1 cellular context compared by ENCODE assay signal in the genomic region with DNA sequence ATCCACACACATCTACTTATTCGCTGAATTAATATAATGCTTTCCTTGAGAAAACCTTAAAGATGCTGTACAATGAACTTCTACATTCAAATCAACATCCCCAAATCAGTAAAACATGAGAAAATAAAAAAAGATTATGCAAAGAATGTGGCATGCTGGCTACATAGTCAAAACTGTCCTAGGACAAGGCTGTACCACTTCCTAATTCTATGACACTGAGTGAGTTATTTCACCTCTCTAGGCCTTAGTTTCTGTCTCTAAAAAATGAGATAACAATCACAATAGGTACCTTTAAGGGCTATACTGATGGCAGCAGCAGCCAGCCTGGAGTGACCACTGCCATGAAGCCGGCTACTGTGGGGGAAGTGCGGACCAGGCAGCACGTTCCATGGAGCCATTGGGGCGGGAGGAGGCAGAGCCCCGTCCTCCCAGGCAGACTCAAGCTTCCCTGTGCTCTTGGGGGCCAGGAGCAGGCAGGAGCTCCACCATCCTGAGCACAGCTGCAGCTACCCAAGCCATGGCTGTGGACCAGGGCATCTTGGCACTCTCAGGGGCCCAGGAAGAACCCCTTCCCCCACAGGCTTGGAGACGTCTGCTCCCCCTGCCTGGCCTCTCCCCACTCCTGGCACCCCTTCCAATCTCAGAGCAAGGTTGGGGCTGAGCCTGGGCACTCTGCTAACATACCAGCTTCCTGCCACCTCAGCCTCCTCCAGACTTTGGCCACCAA.
TF ChIP-seq lines count a peak whose summit lies in the region.

No MANE protein-coding gene starts in this region.

TF ChIP-seq in GM23338, 12 proteins besides CTCF, POLR2A, EP300 and RAD21:
- TF ChIP-seq ETS1 (IDR thresholded peaks at IDR 0.05): no peak
- TF ChIP-seq NANOG (IDR thresholded peaks at IDR 0.05; ENCODE audit: borderline replicate concordance): no peak
- no peak for TF ChIP-seq EZH2phosphoT487 (IDR thresholded peaks at IDR 0.05; ENCODE audit: unreplicated experiment)
- no peak for TF ChIP-seq STAT1 (IDR thresholded peaks at IDR 0.05; ENCODE audit: unreplicated experiment)
- no peak for TF ChIP-seq ZNF114 (CRISPR knock-in tag; IDR thresholded peaks at IDR 0.05)
- no peak for TF ChIP-seq ZNF331 (CRISPR knock-in tag; IDR thresholded peaks at IDR 0.05; ENCODE audit: low read depth)
- TF ChIP-seq ZNF462 (CRISPR knock-in tag; IDR thresholded peaks at IDR 0.05): no peak
- TF ChIP-seq EZH2 (IDR thresholded peaks at IDR 0.05; ENCODE audit: low read depth, unreplicated experiment): no peak
- no peak for TF ChIP-seq CREB1 (CRISPR knock-in tag; IDR thresholded peaks at IDR 0.05; ENCODE audit: low read depth)
- TF ChIP-seq, protein P1, sequence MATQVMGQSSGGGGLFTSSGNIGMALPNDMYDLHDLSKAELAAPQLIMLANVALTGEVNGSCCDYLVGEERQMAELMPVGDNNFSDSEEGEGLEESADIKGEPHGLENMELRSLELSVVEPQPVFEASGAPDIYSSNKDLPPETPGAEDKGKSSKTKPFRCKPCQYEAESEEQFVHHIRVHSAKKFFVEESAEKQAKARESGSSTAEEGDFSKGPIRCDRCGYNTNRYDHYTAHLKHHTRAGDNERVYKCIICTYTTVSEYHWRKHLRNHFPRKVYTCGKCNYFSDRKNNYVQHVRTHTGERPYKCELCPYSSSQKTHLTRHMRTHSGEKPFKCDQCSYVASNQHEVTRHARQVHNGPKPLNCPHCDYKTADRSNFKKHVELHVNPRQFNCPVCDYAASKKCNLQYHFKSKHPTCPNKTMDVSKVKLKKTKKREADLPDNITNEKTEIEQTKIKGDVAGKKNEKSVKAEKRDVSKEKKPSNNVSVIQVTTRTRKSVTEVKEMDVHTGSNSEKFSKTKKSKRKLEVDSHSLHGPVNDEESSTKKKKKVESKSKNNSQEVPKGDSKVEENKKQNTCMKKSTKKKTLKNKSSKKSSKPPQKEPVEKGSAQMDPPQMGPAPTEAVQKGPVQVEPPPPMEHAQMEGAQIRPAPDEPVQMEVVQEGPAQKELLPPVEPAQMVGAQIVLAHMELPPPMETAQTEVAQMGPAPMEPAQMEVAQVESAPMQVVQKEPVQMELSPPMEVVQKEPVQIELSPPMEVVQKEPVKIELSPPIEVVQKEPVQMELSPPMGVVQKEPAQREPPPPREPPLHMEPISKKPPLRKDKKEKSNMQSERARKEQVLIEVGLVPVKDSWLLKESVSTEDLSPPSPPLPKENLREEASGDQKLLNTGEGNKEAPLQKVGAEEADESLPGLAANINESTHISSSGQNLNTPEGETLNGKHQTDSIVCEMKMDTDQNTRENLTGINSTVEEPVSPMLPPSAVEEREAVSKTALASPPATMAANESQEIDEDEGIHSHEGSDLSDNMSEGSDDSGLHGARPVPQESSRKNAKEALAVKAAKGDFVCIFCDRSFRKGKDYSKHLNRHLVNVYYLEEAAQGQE (IDR thresholded peaks at IDR 0.05; ENCODE audit: unreplicated experiment): no peak
- TF ChIP-seq POLR2AphosphoS5 (IDR thresholded peaks at IDR 0.05; ENCODE audit: low read depth): no peak
- no peak for TF ChIP-seq JUNB (IDR thresholded peaks at IDR 0.05; ENCODE audit: unreplicated experiment)
TF ChIP-seq in GM23338: peak in this region for 0.
